Comparison of ENCODE assay signal across 8 cellular contexts in the genomic region with DNA sequence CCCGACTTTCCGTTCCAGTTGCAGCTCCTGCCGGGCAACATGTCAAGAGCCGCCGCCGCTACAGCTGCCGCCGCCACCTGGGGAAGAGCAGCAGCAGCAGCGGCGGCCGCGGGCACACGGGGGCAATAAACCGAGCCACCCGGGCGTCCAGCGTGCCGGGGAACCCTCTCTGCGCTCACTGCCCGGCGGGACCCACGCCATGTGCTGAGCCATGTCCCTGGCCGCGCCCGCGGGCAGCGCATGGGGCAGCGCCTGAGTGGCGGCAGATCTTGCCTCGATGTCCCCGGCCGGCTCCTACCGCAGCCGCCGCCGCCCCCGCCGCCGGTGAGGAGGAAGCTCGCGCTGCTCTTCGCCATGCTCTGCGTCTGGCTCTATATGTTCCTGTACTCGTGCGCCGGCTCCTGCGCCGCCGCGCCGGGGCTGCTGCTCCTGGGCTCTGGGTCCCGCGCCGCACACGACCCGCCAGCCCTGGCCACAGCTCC. TPM values are rescaled to one million over a fixed set of nuclear protein-coding genes. Genes with fewer than 3 reads are reported as not detected.
A peak's percentile ranks its signal among the peaks of the same experiment; 100 is the strongest.
DNase-seq lines count a peak whose midpoint lies in the region; ATAC-seq and TF ChIP-seq lines count a peak whose summit lies in the region.

No MANE protein-coding gene starts in this region.

- POLR2A ChIA-PET in activated CD4-positive, alpha-beta T cell treated with anti-CD3 and anti-CD28 coated beads, Interleukin-2, amount 10 ng/mL, durations not matched to agents 7 days and 5 days (lab: Charles Lee) = interaction anchor here (0.9 to 2.1 kb wide), 2 partner anchors 100 to 103 kb away, joined by 3 to 7 read pairs; no protein-coding TSS in a partner anchor

- H3K4me3 Mint-ChIP-seq in activated CD4-positive, alpha-beta T cell treated with anti-CD3 and anti-CD28 coated beads, Interleukin-2, amount 10 ng/mL, durations not matched to agents 7 days and 5 days = peak overlapping the region; percentile 91
- H3K4me3 Mint-ChIP-seq in glutamatergic neuron (ENCODE audit: unreplicated experiment) = peak overlapping the region; percentile 93

- peaks cover 66% of the 10 kb centered on the region for H3K4me1 Mint-ChIP-seq in activated CD4-positive, alpha-beta T cell treated with anti-CD3 and anti-CD28 coated beads, Interleukin-2, amount 10 ng/mL, durations not matched to agents 7 days and 5 days
- H3K4me1 Mint-ChIP-seq in glutamatergic neuron (ENCODE audit: low read depth, unreplicated experiment) = peaks cover 19% of the 10 kb centered on the region

- DNase-seq in NCI-H1417 (lab: John Stamatoyannopoulos, UW) (peak in 2 of 3 experiments; percentile 52 to 56), NCI-H1417 treated with DMSO at 0.1 percent for 48 hours (lab: John Stamatoyannopoulos, UW) (no peak), glutamatergic neuron (peak; percentile 39), retinal pigment epithelial cell (ENCODE audit: low read depth) (no peak), DMS153 (lab: John Stamatoyannopoulos, UW) (no peak)
- DNase-seq in activated CD4-positive, alpha-beta T cell treated with anti-CD3 and anti-CD28 coated beads, Interleukin-2, amount 10 ng/mL, durations not matched to agents 7 days and 5 days = peak; percentile 27

- CTCF ChIA-PET in activated CD4-positive, alpha-beta T cell treated with anti-CD3 and anti-CD28 coated beads, Interleukin-2, amount 10 ng/mL, durations not matched to agents 7 days and 5 days (lab: Charles Lee) = interaction anchor here (0.6 to 3.5 kb wide), 17 partner anchors 12 to 704 kb away, joined by 3 to 18 read pairs (median 3); no protein-coding TSS in a partner anchor

- H3K27me3 Mint-ChIP-seq in activated CD4-positive, alpha-beta T cell treated with anti-CD3 and anti-CD28 coated beads, Interleukin-2, amount 10 ng/mL, durations not matched to agents 7 days and 5 days = peaks cover 34% of the 10 kb centered on the region
- peaks cover 30% of the 10 kb centered on the region for H3K27me3 Mint-ChIP-seq in glutamatergic neuron (ENCODE audit: unreplicated experiment)

- no peaks in the 10 kb centered on the region for H3K9me3 Mint-ChIP-seq in activated CD4-positive, alpha-beta T cell treated with anti-CD3 and anti-CD28 coated beads, Interleukin-2, amount 10 ng/mL, durations not matched to agents 7 days and 5 days
- H3K9me3 Mint-ChIP-seq in glutamatergic neuron (ENCODE audit: unreplicated experiment) = peaks cover 20% of the 10 kb centered on the region

- H3K27ac Mint-ChIP-seq in activated CD4-positive, alpha-beta T cell treated with anti-CD3 and anti-CD28 coated beads, Interleukin-2, amount 10 ng/mL, durations not matched to agents 7 days and 5 days = peak overlapping the region; percentile 92
- H3K27ac Mint-ChIP-seq in glutamatergic neuron (ENCODE audit: unreplicated experiment) = no peak overlapping the region

- TF ChIP-seq CTCF in glutamatergic neuron (IDR thresholded peaks at IDR 0.05; ENCODE audit: partially characterized antibody, unreplicated experiment) = no peak
- TF ChIP-seq CTCF in retinal pigment epithelial cell (conservative IDR thresholded peaks at IDR 0.05; ENCODE audit: low read depth, low read length) = peak; percentile 7

- H3K4me3 ChIP-seq in retinal pigment epithelial cell (ENCODE audit: low read length) = peak overlapping the region; percentile 94

- H3K36me3 Mint-ChIP-seq in activated CD4-positive, alpha-beta T cell treated with anti-CD3 and anti-CD28 coated beads, Interleukin-2, amount 10 ng/mL, durations not matched to agents 7 days and 5 days (ENCODE audit: low read depth) = peaks cover 11% of the 10 kb centered on the region
- H3K36me3 Mint-ChIP-seq in glutamatergic neuron (ENCODE audit: unreplicated experiment) = peaks cover 1% of the 10 kb centered on the region

- ATAC-seq in HG03439 (IDR thresholded peaks at IDR 0.05; ENCODE audit: unreplicated experiment) (peak; percentile 9), GM21619 (IDR thresholded peaks at IDR 0.05; ENCODE audit: unreplicated experiment) (no peak)

RNA-seq across cellular contexts. Expression of gene HS3ST3B1, which starts 0.4 kb away (rescaled TPM):
- total RNA-seq in activated CD4-positive, alpha-beta T cell treated with anti-CD3 and anti-CD28 coated beads, Interleukin-2, amount 10 ng/mL, durations not matched to agents 7 days and 5 days = 10 to 100 TPM; 11.5 to 11.9 TPM
- 2.4 TPM for total RNA-seq in glutamatergic neuron (ENCODE audit: unreplicated experiment)

Comparison
In these comparisons a context has a peak if more than half of its experiments do, and no peak if none do; other contexts are left out.
1. DNase-seq: peak in NCI-H1417 (2 of 3), activated CD4-positive, alpha-beta T cell treated with anti-CD3 and anti-CD28 coated beads, Interleukin-2, amount 10 ng/mL, durations not matched to agents 7 days and 5 days (single experiment) and glutamatergic neuron (single experiment); none in NCI-H1417 treated with DMSO at 0.1 percent for 48 hours (single experiment), retinal pigment epithelial cell (single experiment) and DMS153 (single experiment).